ENCODE assay signal across 15 cellular contexts in the genomic region with DNA sequence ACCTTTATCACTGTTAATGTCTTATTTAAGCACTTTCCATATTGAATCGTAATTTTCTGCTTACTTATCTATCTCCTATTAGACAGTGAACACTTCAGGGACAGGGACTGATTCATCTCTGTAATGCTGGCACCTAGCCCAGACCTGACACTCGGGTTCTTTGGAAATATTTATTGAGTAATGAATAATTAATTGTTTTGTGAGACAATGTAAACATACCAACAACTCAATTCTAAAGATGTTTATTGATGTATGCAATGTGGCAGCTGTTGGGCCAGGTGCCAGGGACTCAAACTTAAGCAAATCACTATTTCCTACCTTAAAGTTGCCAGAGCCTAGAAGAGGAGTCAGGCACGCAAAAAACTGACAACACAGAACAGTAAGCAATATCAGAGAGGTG.
DNase-seq lines count a peak whose midpoint lies in the region; ATAC-seq, FAIRE-seq and TF ChIP-seq lines count a peak whose summit lies in the region.
"Had no signal": no experiment of that assay in that cellular context is flagged by ENCODE, and none has a peak within 500 bp of the region (broad histone marks: within the 10 kb centered on the region; RNA-seq: fewer than 3 reads in every experiment).

No MANE protein-coding gene starts in this region.

- H3K4me1 ChIP-seq in adrenal gland (replicated peaks in 1 of 2) (peaks cover 2 to 13% of the 10 kb centered on the region in 2 donors), upper lobe of right lung (no peaks in the 10 kb centered on the region)
- H3K4me1 ChIP-seq: left ventricle myocardium inferior had no signal

- ATAC-seq in omental fat pad (ENCODE audit: low FRiP score): peak; percentile 8
- ATAC-seq in GM21447 (IDR thresholded peaks at IDR 0.05; ENCODE audit: unreplicated experiment): no peak
- no peak for ATAC-seq in upper lobe of right lung

- DNase-seq in HTR-8/SVneo (ENCODE audit: insufficient read length, low spot score) (peak; percentile 12), NCI-H2171 treated with DMSO at 0.1 percent for 48 hours (lab: John Stamatoyannopoulos, UW) (peak; percentile 52), adrenal gland (peak; percentile 68 to 88 (median 76)), omental fat pad (ENCODE audit: low spot score) (no peak), hepatic stellate cell (ENCODE audit: low spot score) (no peak), upper lobe of right lung (no peak), NOMO-1 treated with dmso at 0.1 percent for 144 hours (lab: John Stamatoyannopoulos, UW; ENCODE audit: unreplicated experiment) (no peak)
- DNase-seq: activated CD4-positive, alpha-beta T cell treated with anti-CD3 and anti-CD28 coated beads, Interleukin-2, amount 50 U/mL, for 4 hours; activated gamma-delta T cell treated with Interleukin-2 at 50 U/mL for 16 hours; central memory CD4-positive, alpha-beta T cell; left ventricle myocardium inferior; stimulated activated CD4-positive, alpha-beta T cell treated with anti-CD3 and anti-CD28 coated beads, Interleukin-1b, Interleukin-23, amount 100 ng/mL, for 48 hours; stimulated activated naive CD4-positive, alpha-beta T cell had no signal

- FAIRE-seq in HTR-8/SVneo (lab: Jason Lieb, UNC): no peak

- no peaks in the 10 kb centered on the region for H3K36me3 ChIP-seq in adrenal gland (replicated peaks in 1 of 2)
- no peaks in the 10 kb centered on the region for H3K36me3 ChIP-seq in upper lobe of right lung
- H3K36me3 ChIP-seq: left ventricle myocardium inferior had no signal

- TF ChIP-seq CTCF in adrenal gland (IDR thresholded peaks at IDR 0.05): no peak
- no peak for TF ChIP-seq CTCF in omental fat pad (IDR thresholded peaks at IDR 0.05)
- TF ChIP-seq CTCF in upper lobe of right lung (IDR thresholded peaks at IDR 0.05): no peak

- intact Hi-C loops in adrenal gland (cut with DNase I) (no loop called here), upper lobe of right lung (cut with DNase I) (no loop called here)

- 20 to 26% (median 22%) methylated on average over 3 of the region's 3 CpGs for WGBS in adrenal gland, 4 donors

- peaks cover 6% of the 10 kb centered on the region for H3K27me3 ChIP-seq in adrenal gland
- H3K27me3 ChIP-seq in upper lobe of right lung: no peaks in the 10 kb centered on the region

- no peaks in the 10 kb centered on the region for H3K9me3 ChIP-seq in adrenal gland (replicated peaks in 1 of 3)
- no peaks in the 10 kb centered on the region for H3K9me3 ChIP-seq in upper lobe of right lung

- H3K4me3 ChIP-seq in adrenal gland (no peak overlapping the region), upper lobe of right lung (no peak overlapping the region)
- H3K4me3 ChIP-seq: left ventricle myocardium inferior had no signal

- TF ChIP-seq POLR2A in adrenal gland (IDR thresholded peaks at IDR 0.05): no peak

- no peak overlapping the region for H3K27ac ChIP-seq in adrenal gland
- H3K27ac ChIP-seq in upper lobe of right lung: no peak overlapping the region
- H3K27ac ChIP-seq: HL-60, left ventricle myocardium inferior had no signal

Comparison
In these comparisons a context has a peak if more than half of its experiments do, and no peak if none do; other contexts are left out.
1. DNase-seq: peak in HTR-8/SVneo (single experiment), NCI-H2171 treated with DMSO at 0.1 percent for 48 hours (single experiment) and adrenal gland (7 of 7); none in omental fat pad (single experiment), hepatic stellate cell (single experiment), upper lobe of right lung (single experiment) and NOMO-1 treated with dmso at 0.1 percent for 144 hours (single experiment).